8 cellular contexts compared by ENCODE assay signal in the genomic region with DNA sequence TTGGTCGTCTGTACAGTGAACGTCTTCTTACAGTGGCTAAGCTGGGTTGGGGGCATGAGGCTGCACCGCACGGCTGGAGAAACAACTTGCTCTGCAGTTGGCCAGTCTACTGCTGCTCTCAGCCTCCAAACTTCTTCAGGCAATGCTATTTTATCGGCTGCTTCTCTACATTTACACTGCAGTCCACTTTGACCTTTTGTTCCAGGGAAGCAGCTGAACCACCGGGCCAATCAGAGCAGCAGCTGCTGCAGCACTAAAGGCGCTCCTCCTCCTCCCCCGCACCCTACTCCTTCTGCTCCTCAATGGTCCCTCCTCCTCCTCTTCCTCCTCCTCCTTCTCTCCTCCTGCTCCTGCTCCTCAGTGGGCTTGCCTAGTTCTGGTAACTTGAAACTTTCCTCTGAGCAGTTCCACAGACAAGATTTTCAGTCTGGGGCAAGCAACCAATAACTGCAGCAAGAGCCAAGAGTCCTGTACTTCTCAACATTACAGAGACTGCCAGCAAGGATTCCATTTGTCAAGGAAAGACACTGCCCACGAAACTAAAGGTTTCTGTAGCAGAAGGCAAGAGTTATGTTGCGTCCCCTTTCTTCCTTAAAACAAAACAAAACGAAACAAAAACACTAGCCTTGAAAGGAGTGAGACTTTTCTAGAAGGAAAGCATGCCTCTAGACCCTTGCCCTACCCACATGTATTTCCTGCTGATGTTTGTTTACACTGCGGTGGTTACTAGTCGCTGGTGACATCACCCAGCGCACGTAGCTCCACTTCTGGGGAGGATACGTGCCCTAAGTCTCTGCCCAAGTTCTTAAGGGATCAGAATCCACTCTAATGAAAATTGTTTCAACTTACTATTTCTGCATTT.
DNase-seq lines count a peak whose midpoint lies in the region; ATAC-seq, FAIRE-seq and TF ChIP-seq lines count a peak whose summit lies in the region.

No MANE protein-coding gene starts in this region.

- no peaks in the 10 kb centered on the region for H3K27me3 ChIP-seq in iPS-18a (ENCODE audit: control insufficient read depth, insufficient read depth, low read length)

- peak overlapping the region; percentile 81 for H3K4me3 Mint-ChIP-seq in MCF 10A (ENCODE audit: unreplicated experiment)

- no peaks in the 10 kb centered on the region for H3K27me3 Mint-ChIP-seq in MCF 10A (ENCODE audit: insufficient read depth, unreplicated experiment)

- peak overlapping the region; percentile 53 for H3K4me3 ChIP-seq in GM12865 (ENCODE audit: low read depth, low read length)
- H3K4me3 ChIP-seq in iPS-18a (ENCODE audit: low read length), result peak overlapping the region; percentile 52
- H3K4me3 ChIP-seq in skeletal muscle cell (ENCODE audit: low read depth, low read length), result peak overlapping the region; percentile 73

- intact Hi-C loops in MCF 10A (cut with micrococcal nuclease), result loop anchor here (1.0 kb wide), 3 partner anchors 115 to 201 kb away; no protein-coding TSS in a partner anchor

- POLR2A ChIA-PET in MCF 10A (lab: Yijun Ruan, JAX), result interaction anchor here (0.6 to 1.7 kb wide), 15 partner anchors 9 to 288 kb away, joined by 3 to 14 read pairs (median 4); a partner anchor contains a TSS

- peaks cover 31% of the 10 kb centered on the region for H3K4me1 Mint-ChIP-seq in MCF 10A (ENCODE audit: insufficient read depth, unreplicated experiment)

- BruUV-seq in MCF 10A (replicated peaks; lab: Mats Ljungman, UMichigan), result no TSS peak

- CTCF ChIA-PET in MCF 10A (lab: Yijun Ruan, JAX), result interaction anchor here (1.2 kb wide), 1 partner anchor 200 kb away, joined by 3 read pairs; no protein-coding TSS in a partner anchor

- H3K9ac ChIP-seq in iPS-18a (ENCODE audit: low read length), result peak overlapping the region; percentile 58

- no peak for TF ChIP-seq CTCF in GM12865 (IDR thresholded peaks at IDR 0.05; ENCODE audit: insufficient read depth, low read depth, low read length, missing control alignments)
- TF ChIP-seq CTCF in MCF 10A (IDR thresholded peaks at IDR 0.05; ENCODE audit: unreplicated experiment), result no peak

- no peaks in the 10 kb centered on the region for H3K36me3 Mint-ChIP-seq in MCF 10A (ENCODE audit: insufficient read depth, unreplicated experiment)

- peak; percentile 94 for ATAC-seq in HG02678 (IDR thresholded peaks at IDR 0.05; ENCODE audit: unreplicated experiment)

- no peaks in the 10 kb centered on the region for H3K9me3 ChIP-seq in iPS-18a (ENCODE audit: control insufficient read depth, low read depth, low read length)

- H3K36me3 ChIP-seq in iPS-18a (ENCODE audit: control insufficient read depth, low read depth, low read length), result no peaks in the 10 kb centered on the region

- H3K27ac ChIP-seq in iPS-18a (ENCODE audit: low read length), result peak overlapping the region; percentile 84

- FAIRE-seq in TTC549 (lab: Jason Lieb, UNC), result peak; percentile 77

- H3K27ac Mint-ChIP-seq in MCF 10A (ENCODE audit: low read depth, unreplicated experiment), result peak overlapping the region; percentile 98

- DNase-seq in GM12865 (ENCODE audit: low read depth) (peak; percentile 71), NCI-H1105 treated with DMSO at 0.1 percent for 48 hours (lab: John Stamatoyannopoulos, UW) (peak; percentile 70), MCF 10A (ENCODE audit: unreplicated experiment) (peak; percentile 86), skeletal muscle cell (ENCODE audit: low read depth) (peak; percentile 98), NCI-H345 treated with DMSO at 0.1 percent for 48 hours (lab: John Stamatoyannopoulos, UW; ENCODE audit: unreplicated experiment) (no peak)

- peaks cover 18% of the 10 kb centered on the region for H3K4me1 ChIP-seq in iPS-18a (ENCODE audit: control insufficient read depth, low read depth, low read length)

- H3K9me3 Mint-ChIP-seq in MCF 10A (ENCODE audit: unreplicated experiment), result no peaks in the 10 kb centered on the region
